1 cellular context compared by ENCODE assay signal in genomic region chr1:27011058-27011764, GRCh38.
TF ChIP-seq lines count a peak whose summit lies in the region.

No MANE protein-coding gene starts in this region.

TF ChIP-seq in A549, 52 proteins besides CTCF, POLR2A, EP300 and RAD21 (continued from another document):
- TF ChIP-seq BCL3 (IDR thresholded peaks at IDR 0.05), result no peak
- TF ChIP-seq FOSB (CRISPR knock-in tag; IDR thresholded peaks at IDR 0.05), result no peak
- no peak for TF ChIP-seq CBX8 (IDR thresholded peaks at IDR 0.05)
- no peak for TF ChIP-seq EHMT2 (IDR thresholded peaks at IDR 0.05; ENCODE audit: low read depth)
- TF ChIP-seq TP53 (CRISPR knock-in tag; IDR thresholded peaks at IDR 0.05), result no peak
- TF ChIP-seq, protein P1, sequence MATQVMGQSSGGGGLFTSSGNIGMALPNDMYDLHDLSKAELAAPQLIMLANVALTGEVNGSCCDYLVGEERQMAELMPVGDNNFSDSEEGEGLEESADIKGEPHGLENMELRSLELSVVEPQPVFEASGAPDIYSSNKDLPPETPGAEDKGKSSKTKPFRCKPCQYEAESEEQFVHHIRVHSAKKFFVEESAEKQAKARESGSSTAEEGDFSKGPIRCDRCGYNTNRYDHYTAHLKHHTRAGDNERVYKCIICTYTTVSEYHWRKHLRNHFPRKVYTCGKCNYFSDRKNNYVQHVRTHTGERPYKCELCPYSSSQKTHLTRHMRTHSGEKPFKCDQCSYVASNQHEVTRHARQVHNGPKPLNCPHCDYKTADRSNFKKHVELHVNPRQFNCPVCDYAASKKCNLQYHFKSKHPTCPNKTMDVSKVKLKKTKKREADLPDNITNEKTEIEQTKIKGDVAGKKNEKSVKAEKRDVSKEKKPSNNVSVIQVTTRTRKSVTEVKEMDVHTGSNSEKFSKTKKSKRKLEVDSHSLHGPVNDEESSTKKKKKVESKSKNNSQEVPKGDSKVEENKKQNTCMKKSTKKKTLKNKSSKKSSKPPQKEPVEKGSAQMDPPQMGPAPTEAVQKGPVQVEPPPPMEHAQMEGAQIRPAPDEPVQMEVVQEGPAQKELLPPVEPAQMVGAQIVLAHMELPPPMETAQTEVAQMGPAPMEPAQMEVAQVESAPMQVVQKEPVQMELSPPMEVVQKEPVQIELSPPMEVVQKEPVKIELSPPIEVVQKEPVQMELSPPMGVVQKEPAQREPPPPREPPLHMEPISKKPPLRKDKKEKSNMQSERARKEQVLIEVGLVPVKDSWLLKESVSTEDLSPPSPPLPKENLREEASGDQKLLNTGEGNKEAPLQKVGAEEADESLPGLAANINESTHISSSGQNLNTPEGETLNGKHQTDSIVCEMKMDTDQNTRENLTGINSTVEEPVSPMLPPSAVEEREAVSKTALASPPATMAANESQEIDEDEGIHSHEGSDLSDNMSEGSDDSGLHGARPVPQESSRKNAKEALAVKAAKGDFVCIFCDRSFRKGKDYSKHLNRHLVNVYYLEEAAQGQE (IDR thresholded peaks at IDR 0.05), result no peak
- TF ChIP-seq CHD4 (IDR thresholded peaks at IDR 0.05; ENCODE audit: borderline replicate concordance), result no peak
- TF ChIP-seq NPAS2 (CRISPR knock-in tag; IDR thresholded peaks at IDR 0.05; ENCODE audit: borderline replicate concordance), result no peak
- TF ChIP-seq JUNB (IDR thresholded peaks at IDR 0.05), result peak; percentile 48; the same call in 1 of the 2 replicates
- TF ChIP-seq, protein P2, sequence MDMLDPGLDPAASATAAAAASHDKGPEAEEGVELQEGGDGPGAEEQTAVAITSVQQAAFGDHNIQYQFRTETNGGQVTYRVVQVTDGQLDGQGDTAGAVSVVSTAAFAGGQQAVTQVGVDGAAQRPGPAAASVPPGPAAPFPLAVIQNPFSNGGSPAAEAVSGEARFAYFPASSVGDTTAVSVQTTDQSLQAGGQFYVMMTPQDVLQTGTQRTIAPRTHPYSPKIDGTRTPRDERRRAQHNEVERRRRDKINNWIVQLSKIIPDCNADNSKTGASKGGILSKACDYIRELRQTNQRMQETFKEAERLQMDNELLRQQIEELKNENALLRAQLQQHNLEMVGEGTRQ (IDR thresholded peaks at IDR 0.05), result no peak
- TF ChIP-seq CBX2 (IDR thresholded peaks at IDR 0.05; ENCODE audit: borderline replicate concordance, low read depth), result no peak
- TF ChIP-seq PBX3 (IDR thresholded peaks at IDR 0.05), result no peak
- TF ChIP-seq FOSL2 (IDR thresholded peaks at IDR 0.05), result no peak
- TF ChIP-seq FOSL2 (CRISPR knock-in tag; IDR thresholded peaks at IDR 0.05), result peak; percentile 88
- no peak for TF ChIP-seq POLR2AphosphoS2 (conservative IDR thresholded peaks at IDR 0.05; ENCODE audit: low read length)
